1 cellular context compared by ENCODE assay signal in the genomic region with DNA sequence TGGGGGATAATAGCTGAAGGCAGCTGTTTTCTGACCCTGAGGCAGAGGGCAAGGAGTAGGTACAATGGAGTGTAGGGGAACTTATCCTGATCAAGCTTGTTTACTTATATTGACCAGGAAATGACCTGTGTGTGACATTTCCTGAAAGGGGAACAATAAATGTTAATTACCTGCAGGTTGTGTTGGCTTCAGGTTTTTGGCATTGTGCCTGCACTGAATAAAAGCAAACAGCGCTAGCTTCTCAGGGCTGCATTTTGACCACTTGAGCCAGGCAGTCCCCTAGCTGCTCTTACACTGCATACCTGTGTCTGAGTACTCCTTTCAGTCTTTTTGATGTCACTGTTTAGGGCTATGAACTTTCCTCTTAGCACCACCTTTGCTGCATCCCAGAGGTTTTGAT.
TF ChIP-seq lines count a peak whose summit lies in the region.

No MANE protein-coding gene starts in this region.

TF ChIP-seq in HepG2, 621 proteins besides CTCF, POLR2A, EP300 and RAD21 (continued from another document and continues in another):
- TF ChIP-seq, protein P1, sequence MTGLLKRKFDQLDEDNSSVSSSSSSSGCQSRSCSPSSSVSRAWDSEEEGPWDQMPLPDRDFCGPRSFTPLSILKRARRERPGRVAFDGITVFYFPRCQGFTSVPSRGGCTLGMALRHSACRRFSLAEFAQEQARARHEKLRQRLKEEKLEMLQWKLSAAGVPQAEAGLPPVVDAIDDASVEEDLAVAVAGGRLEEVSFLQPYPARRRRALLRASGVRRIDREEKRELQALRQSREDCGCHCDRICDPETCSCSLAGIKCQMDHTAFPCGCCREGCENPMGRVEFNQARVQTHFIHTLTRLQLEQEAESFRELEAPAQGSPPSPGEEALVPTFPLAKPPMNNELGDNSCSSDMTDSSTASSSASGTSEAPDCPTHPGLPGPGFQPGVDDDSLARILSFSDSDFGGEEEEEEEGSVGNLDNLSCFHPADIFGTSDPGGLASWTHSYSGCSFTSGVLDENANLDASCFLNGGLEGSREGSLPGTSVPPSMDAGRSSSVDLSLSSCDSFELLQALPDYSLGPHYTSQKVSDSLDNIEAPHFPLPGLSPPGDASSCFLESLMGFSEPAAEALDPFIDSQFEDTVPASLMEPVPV (CRISPR knock-in tag; IDR thresholded peaks at IDR 0.05): no peak
- TF ChIP-seq ZNF549 (CRISPR knock-in tag; IDR thresholded peaks at IDR 0.05): no peak
- no peak for TF ChIP-seq TBL1XR1 (IDR thresholded peaks at IDR 0.05; ENCODE audit: borderline replicate concordance, low read length, partially characterized antibody)
- TF ChIP-seq ZNF775 (CRISPR knock-in tag; IDR thresholded peaks at IDR 0.05; ENCODE audit: borderline replicate concordance): no peak
- TF ChIP-seq ZNF687 (CRISPR knock-in tag; IDR thresholded peaks at IDR 0.05): no peak
- TF ChIP-seq SOX6 (IDR thresholded peaks at IDR 0.05): no peak
- TF ChIP-seq SOX6 (CRISPR knock-in tag; IDR thresholded peaks at IDR 0.05): peak; percentile 44
- TF ChIP-seq KDM5B (CRISPR knock-in tag; IDR thresholded peaks at IDR 0.05; ENCODE audit: borderline replicate concordance): no peak
- TF ChIP-seq HDAC6 (IDR thresholded peaks at IDR 0.05; ENCODE audit: low read depth, low read length): no peak
- TF ChIP-seq, protein P2, sequence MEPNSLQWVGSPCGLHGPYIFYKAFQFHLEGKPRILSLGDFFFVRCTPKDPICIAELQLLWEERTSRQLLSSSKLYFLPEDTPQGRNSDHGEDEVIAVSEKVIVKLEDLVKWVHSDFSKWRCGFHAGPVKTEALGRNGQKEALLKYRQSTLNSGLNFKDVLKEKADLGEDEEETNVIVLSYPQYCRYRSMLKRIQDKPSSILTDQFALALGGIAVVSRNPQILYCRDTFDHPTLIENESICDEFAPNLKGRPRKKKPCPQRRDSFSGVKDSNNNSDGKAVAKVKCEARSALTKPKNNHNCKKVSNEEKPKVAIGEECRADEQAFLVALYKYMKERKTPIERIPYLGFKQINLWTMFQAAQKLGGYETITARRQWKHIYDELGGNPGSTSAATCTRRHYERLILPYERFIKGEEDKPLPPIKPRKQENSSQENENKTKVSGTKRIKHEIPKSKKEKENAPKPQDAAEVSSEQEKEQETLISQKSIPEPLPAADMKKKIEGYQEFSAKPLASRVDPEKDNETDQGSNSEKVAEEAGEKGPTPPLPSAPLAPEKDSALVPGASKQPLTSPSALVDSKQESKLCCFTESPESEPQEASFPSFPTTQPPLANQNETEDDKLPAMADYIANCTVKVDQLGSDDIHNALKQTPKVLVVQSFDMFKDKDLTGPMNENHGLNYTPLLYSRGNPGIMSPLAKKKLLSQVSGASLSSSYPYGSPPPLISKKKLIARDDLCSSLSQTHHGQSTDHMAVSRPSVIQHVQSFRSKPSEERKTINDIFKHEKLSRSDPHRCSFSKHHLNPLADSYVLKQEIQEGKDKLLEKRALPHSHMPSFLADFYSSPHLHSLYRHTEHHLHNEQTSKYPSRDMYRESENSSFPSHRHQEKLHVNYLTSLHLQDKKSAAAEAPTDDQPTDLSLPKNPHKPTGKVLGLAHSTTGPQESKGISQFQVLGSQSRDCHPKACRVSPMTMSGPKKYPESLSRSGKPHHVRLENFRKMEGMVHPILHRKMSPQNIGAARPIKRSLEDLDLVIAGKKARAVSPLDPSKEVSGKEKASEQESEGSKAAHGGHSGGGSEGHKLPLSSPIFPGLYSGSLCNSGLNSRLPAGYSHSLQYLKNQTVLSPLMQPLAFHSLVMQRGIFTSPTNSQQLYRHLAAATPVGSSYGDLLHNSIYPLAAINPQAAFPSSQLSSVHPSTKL (CRISPR knock-in tag; IDR thresholded peaks at IDR 0.05): peak; percentile 34; the same call in 1 of the 2 replicates
- TF ChIP-seq HDAC2 (CRISPR knock-in tag; IDR thresholded peaks at IDR 0.05): no peak
- no peak for TF ChIP-seq KLF11 (CRISPR knock-in tag; IDR thresholded peaks at IDR 0.05)
- TF ChIP-seq ZNF232 (CRISPR knock-in tag; IDR thresholded peaks at IDR 0.05; ENCODE audit: borderline replicate concordance): no peak
- TF ChIP-seq NFE2 (CRISPR knock-in tag; IDR thresholded peaks at IDR 0.05): no peak
- TF ChIP-seq, protein P3, sequence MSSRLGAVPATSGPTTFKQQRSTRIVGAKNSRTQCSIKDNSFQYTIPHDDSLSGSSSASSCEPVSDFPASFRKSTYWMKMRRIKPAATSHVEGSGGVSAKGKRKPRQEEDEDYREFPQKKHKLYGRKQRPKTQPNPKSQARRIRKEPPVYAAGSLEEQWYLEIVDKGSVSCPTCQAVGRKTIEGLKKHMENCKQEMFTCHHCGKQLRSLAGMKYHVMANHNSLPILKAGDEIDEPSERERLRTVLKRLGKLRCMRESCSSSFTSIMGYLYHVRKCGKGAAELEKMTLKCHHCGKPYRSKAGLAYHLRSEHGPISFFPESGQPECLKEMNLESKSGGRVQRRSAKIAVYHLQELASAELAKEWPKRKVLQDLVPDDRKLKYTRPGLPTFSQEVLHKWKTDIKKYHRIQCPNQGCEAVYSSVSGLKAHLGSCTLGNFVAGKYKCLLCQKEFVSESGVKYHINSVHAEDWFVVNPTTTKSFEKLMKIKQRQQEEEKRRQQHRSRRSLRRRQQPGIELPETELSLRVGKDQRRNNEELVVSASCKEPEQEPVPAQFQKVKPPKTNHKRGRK (CRISPR knock-in tag; IDR thresholded peaks at IDR 0.05): no peak
- no peak for TF ChIP-seq JARID2 (CRISPR knock-in tag; IDR thresholded peaks at IDR 0.05; ENCODE audit: insufficient replicate concordance)
- TF ChIP-seq HCFC1 (IDR thresholded peaks at IDR 0.05; ENCODE audit: low read depth, low read length): no peak
- no peak for TF ChIP-seq RNF219 (CRISPR knock-in tag; IDR thresholded peaks at IDR 0.05)
- no peak for TF ChIP-seq NFYC (CRISPR knock-in tag; IDR thresholded peaks at IDR 0.05)
- TF ChIP-seq, protein P4, sequence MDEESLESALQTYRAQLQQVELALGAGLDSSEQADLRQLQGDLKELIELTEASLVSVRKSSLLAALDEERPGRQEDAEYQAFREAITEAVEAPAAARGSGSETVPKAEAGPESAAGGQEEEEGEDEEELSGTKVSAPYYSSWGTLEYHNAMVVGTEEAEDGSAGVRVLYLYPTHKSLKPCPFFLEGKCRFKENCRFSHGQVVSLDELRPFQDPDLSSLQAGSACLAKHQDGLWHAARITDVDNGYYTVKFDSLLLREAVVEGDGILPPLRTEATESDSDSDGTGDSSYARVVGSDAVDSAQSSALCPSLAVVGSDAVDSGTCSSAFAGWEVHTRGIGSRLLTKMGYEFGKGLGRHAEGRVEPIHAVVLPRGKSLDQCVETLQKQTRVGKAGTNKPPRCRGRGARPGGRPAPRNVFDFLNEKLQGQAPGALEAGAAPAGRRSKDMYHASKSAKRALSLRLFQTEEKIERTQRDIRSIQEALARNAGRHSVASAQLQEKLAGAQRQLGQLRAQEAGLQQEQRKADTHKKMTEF (CRISPR knock-in tag; IDR thresholded peaks at IDR 0.05): no peak
- TF ChIP-seq ZFP37 (CRISPR knock-in tag; IDR thresholded peaks at IDR 0.05; ENCODE audit: borderline replicate concordance): no peak
- no peak for TF ChIP-seq STAG1 (CRISPR knock-in tag; IDR thresholded peaks at IDR 0.05)
- no peak for TF ChIP-seq ZNF501 (CRISPR knock-in tag; IDR thresholded peaks at IDR 0.05)
- no peak for TF ChIP-seq CC2D1A (CRISPR knock-in tag; IDR thresholded peaks at IDR 0.05)
- TF ChIP-seq FOXO1 (CRISPR knock-in tag; IDR thresholded peaks at IDR 0.05): no peak
- TF ChIP-seq HNRNPL (IDR thresholded peaks at IDR 0.05; ENCODE audit: low read depth, low read length): no peak
- TF ChIP-seq SOX13 (IDR thresholded peaks at IDR 0.05): no peak
- peak in 1 of 2 experiments; percentile 66; a peak in 2 of 4 replicates for TF ChIP-seq SOX13 (CRISPR knock-in tag; conservative IDR thresholded peaks at IDR 0.05 in 1 of 2, IDR thresholded peaks at IDR 0.05 in 1 of 2)
- no peak for TF ChIP-seq GMEB2 (CRISPR knock-in tag; IDR thresholded peaks at IDR 0.05; ENCODE audit: low read depth)
- TF ChIP-seq NFIC (IDR thresholded peaks at IDR 0.05; ENCODE audit: low read length): no peak
- TF ChIP-seq PHB2 (IDR thresholded peaks at IDR 0.05; ENCODE audit: partially characterized antibody): no peak
- peak; percentile 30 for TF ChIP-seq ZFP36 (IDR thresholded peaks at IDR 0.05; ENCODE audit: borderline replicate concordance, low read depth, low read length, partially characterized antibody)
- TF ChIP-seq FOXA1 (IDR thresholded peaks at IDR 0.05): no peak
- peak; percentile 25; the same call in 1 of the 2 replicates for TF ChIP-seq FOXA1 (CRISPR knock-in tag; IDR thresholded peaks at IDR 0.05)
- no peak for TF ChIP-seq ZNF850 (CRISPR knock-in tag; conservative IDR thresholded peaks at IDR 0.05)
- no peak for TF ChIP-seq ZBTB34 (CRISPR knock-in tag; IDR thresholded peaks at IDR 0.05)
- TF ChIP-seq JUNB (CRISPR knock-in tag; IDR thresholded peaks at IDR 0.05; ENCODE audit: borderline replicate concordance): no peak
- no peak for TF ChIP-seq ZNF253 (CRISPR knock-in tag; IDR thresholded peaks at IDR 0.05; ENCODE audit: borderline replicate concordance)
- TF ChIP-seq HHEX (CRISPR knock-in tag; IDR thresholded peaks at IDR 0.05): no peak
- 0 out of 2 replicates have a peak, but pooled peaks have one; percentile 37 for TF ChIP-seq NR2F6 (IDR thresholded peaks at IDR 0.05)
- TF ChIP-seq NR2F6 (CRISPR knock-in tag; IDR thresholded peaks at IDR 0.05): no peak
- no peak for TF ChIP-seq ZSCAN21 (CRISPR knock-in tag; IDR thresholded peaks at IDR 0.05; ENCODE audit: borderline replicate concordance)
- TF ChIP-seq, protein P5, sequence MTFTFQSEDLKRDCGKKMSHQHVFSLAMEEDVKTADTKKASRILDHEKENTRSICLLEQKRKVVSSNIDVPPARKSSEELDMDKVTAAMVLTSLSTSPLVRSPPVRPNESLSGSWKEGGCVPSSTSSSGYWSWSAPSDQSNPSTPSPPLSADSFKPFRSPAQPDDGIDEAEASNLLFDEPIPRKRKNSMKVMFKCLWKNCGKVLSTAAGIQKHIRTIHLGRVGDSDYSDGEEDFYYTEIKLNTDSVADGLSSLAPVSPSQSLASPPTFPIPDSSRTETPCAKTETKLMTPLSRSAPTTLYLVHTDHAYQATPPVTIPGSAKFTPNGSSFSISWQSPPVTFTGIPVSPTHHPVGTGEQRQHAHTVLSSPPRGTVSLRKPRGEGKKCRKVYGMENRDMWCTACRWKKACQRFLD (CRISPR knock-in tag; IDR thresholded peaks at IDR 0.05; ENCODE audit: borderline replicate concordance): no peak
- no peak for TF ChIP-seq KLF6 (CRISPR knock-in tag; IDR thresholded peaks at IDR 0.05)
- no peak for TF ChIP-seq ZNF672 (CRISPR knock-in tag; IDR thresholded peaks at IDR 0.05)
- no peak for TF ChIP-seq MTF2 (CRISPR knock-in tag; IDR thresholded peaks at IDR 0.05; ENCODE audit: borderline replicate concordance)
